ENCODE assay signal across 28 cellular contexts in genomic region chr1:214330715-214331114, GRCh38.
"Had no signal": no experiment of that assay in that cellular context is flagged by ENCODE, and none has a peak within 500 bp of the region (broad histone marks: within the 10 kb centered on the region; RNA-seq: fewer than 3 reads in every experiment).

No MANE protein-coding gene starts in this region.

- H3K4me3 ChIP-seq: body of pancreas, cardiac muscle cell, esophagus muscularis mucosa, hepatocyte, lower lobe of right lung, sigmoid colon, tibial nerve had no signal

- H3K27ac ChIP-seq: body of pancreas, cardiac muscle cell, esophagus muscularis mucosa, hepatocyte, lower lobe of right lung, sigmoid colon, tibial nerve had no signal

- H3K4me1 ChIP-seq: body of pancreas, lower lobe of right lung had no signal

- H3K9me3 ChIP-seq: body of pancreas, esophagus muscularis mucosa, lower lobe of right lung, sigmoid colon, tibial nerve had no signal

- H3K27me3 Mint-ChIP-seq: activated CD4-positive, alpha-beta T cell treated with anti-CD3 and anti-CD28 coated beads for 36 hours; activated CD8-positive, alpha-beta memory T cell treated with anti-CD3 and anti-CD28 coated beads, Interleukin-2, amount 10 ng/mL, durations not matched to agents 7 days and 5 days; effector memory CD8-positive, alpha-beta T cell; natural killer cell treated with Interleukin-12 subunit alpha and Interleukin-12 subunit beta and Interleukin-15 and Interleukin-18, amount 100 ng/mL, for 72 hours; stimulated activated memory B cell treated with anti-CD40 and anti-IgM and Interleukin-4, amounts not matched to agents 10 μg/mL and 1 μg/mL and 100 μg/mL, for 72 hours; stimulated activated naive CD8-positive, alpha-beta T cell treated with anti-CD3 and anti-CD28 coated beads, Interleukin-15, amount 100 ng/mL, for 72 hours had no signal

- H3K27me3 ChIP-seq: body of pancreas, cardiac muscle cell, esophagus muscularis mucosa, hepatocyte, sigmoid colon, tibial nerve had no signal

- H3K4me1 Mint-ChIP-seq: stimulated activated naive CD8-positive, alpha-beta T cell treated with anti-CD3 and anti-CD28 coated beads, Interleukin-15, amount 100 ng/mL, for 72 hours had no signal

- DNase-seq: activated CD4-positive, alpha-beta T cell treated with anti-CD3 and anti-CD28 coated beads for 36 hours; activated CD4-positive, CD25-positive, alpha-beta regulatory T cell; activated CD8-positive, alpha-beta memory T cell treated with anti-CD3 and anti-CD28 coated beads, Interleukin-2, amount 10 ng/mL, durations not matched to agents 7 days and 5 days; activated CD8-positive, alpha-beta T cell treated with anti-CD3 and anti-CD28 coated beads, Interleukin-2, amount 10 ng/mL, durations not matched to agents 7 days and 5 days; activated T-cell treated with anti-CD3 and anti-CD28 coated beads, Interleukin-2, amount 50 U/mL, for 48 hours; cortex of kidney; effector memory CD8-positive, alpha-beta T cell; kidney; lower lobe of right lung; mesenchymal stem cell; posterior cingulate gyrus; sigmoid colon; small intestine; stimulated activated CD4-positive, alpha-beta T cell treated with anti-CD3 and anti-CD28 coated beads, Interleukin-1b, Interleukin-23, amount 100 ng/mL, for 48 hours; stimulated activated CD4-positive, alpha-beta T cell treated with anti-CD3 and anti-CD28 coated beads, Interleukin-4, amount 100 ng/mL, for 4 hours; stimulated activated CD8-positive, alpha-beta memory T cell treated with anti-CD3 and anti-CD28 coated beads, Interleukin-4, amount 100 ng/mL, for 48 hours; stimulated activated naive CD8-positive, alpha-beta T cell treated with anti-CD3 and anti-CD28 coated beads, Interleukin-15, amount 100 ng/mL, for 72 hours; T-helper 1 cell had no signal

- H3K9me3 Mint-ChIP-seq: activated naive CD4-positive, alpha-beta T cell treated with anti-CD3 and anti-CD28 coated beads, Interleukin-2, amount 50 U/mL, for 72 hours; activated T-helper 2 cell treated with anti-CD3 and anti-CD28 coated beads, Interferon-gamma antibody, Interleukin-2, Interleukin-4, amounts not matched to agents 10 μg/mL and 5 μg/mL and 100 μg/mL, durations not matched to agents 14 hours and 24 hours and 36 hours; effector memory CD8-positive, alpha-beta T cell; natural killer cell treated with Interleukin-12 subunit alpha and Interleukin-12 subunit beta and Interleukin-15 and Interleukin-18, amount 100 ng/mL, for 72 hours; stimulated activated memory B cell treated with anti-CD40 and anti-IgM and Interleukin-4, amounts not matched to agents 10 μg/mL and 1 μg/mL and 100 μg/mL, for 72 hours; stimulated activated naive CD8-positive, alpha-beta T cell treated with anti-CD3 and anti-CD28 coated beads, Interleukin-15, amount 100 ng/mL, for 72 hours; T-helper 2 cell treated with Interferon-gamma antibody and Interleukin-4, amounts not matched to agents 5 μg/mL and 100 μg/mL, for 36 hours had no signal

- ATAC-seq: activated CD4-positive, alpha-beta T cell treated with anti-CD3 and anti-CD28 coated beads for 36 hours; activated CD8-positive, alpha-beta memory T cell treated with anti-CD3 and anti-CD28 coated beads, Interleukin-2, amount 10 ng/mL, durations not matched to agents 7 days and 5 days; activated CD8-positive, alpha-beta T cell treated with anti-CD3 and anti-CD28 coated beads, Interleukin-2, amount 10 ng/mL, durations not matched to agents 7 days and 5 days; activated naive CD4-positive, alpha-beta T cell treated with anti-CD3 and anti-CD28 coated beads, Interleukin-2, amount 50 U/mL, for 72 hours; body of pancreas; effector memory CD8-positive, alpha-beta T cell; lower lobe of right lung; natural killer cell treated with Interleukin-12 subunit alpha and Interleukin-12 subunit beta and Interleukin-15 and Interleukin-18, amount 100 ng/mL, for 72 hours; stimulated activated memory B cell treated with anti-CD40 and anti-IgM and Interleukin-4, amounts not matched to agents 10 μg/mL and 1 μg/mL and 100 μg/mL, for 72 hours; stimulated activated naive CD8-positive, alpha-beta T cell treated with anti-CD3 and anti-CD28 coated beads, Interleukin-15, amount 100 ng/mL, for 72 hours had no signal

- H3K36me3 Mint-ChIP-seq: activated CD8-positive, alpha-beta memory T cell treated with anti-CD3 and anti-CD28 coated beads, Interleukin-2, amount 10 ng/mL, durations not matched to agents 7 days and 5 days; natural killer cell treated with Interleukin-12 subunit alpha and Interleukin-12 subunit beta and Interleukin-15 and Interleukin-18, amount 100 ng/mL, for 72 hours had no signal

- H3K4me3 Mint-ChIP-seq: activated CD4-positive, alpha-beta T cell treated with anti-CD3 and anti-CD28 coated beads for 36 hours; activated CD8-positive, alpha-beta memory T cell treated with anti-CD3 and anti-CD28 coated beads, Interleukin-2, amount 10 ng/mL, durations not matched to agents 7 days and 5 days; activated CD8-positive, alpha-beta T cell treated with anti-CD3 and anti-CD28 coated beads, Interleukin-2, amount 10 ng/mL, durations not matched to agents 7 days and 5 days; effector memory CD8-positive, alpha-beta T cell; natural killer cell treated with Interleukin-12 subunit alpha and Interleukin-12 subunit beta and Interleukin-15 and Interleukin-18, amount 100 ng/mL, for 72 hours; stimulated activated memory B cell treated with anti-CD40 and anti-IgM and Interleukin-4, amounts not matched to agents 10 μg/mL and 1 μg/mL and 100 μg/mL, for 72 hours; stimulated activated naive CD8-positive, alpha-beta T cell treated with anti-CD3 and anti-CD28 coated beads, Interleukin-15, amount 100 ng/mL, for 72 hours; T-helper 2 cell treated with Interferon-gamma antibody and Interleukin-4, amounts not matched to agents 5 μg/mL and 100 μg/mL, for 36 hours had no signal

- H3K36me3 ChIP-seq: cardiac muscle cell had no signal

- H3K27ac Mint-ChIP-seq: activated CD4-positive, alpha-beta T cell treated with anti-CD3 and anti-CD28 coated beads for 36 hours; activated CD8-positive, alpha-beta memory T cell treated with anti-CD3 and anti-CD28 coated beads, Interleukin-2, amount 10 ng/mL, durations not matched to agents 7 days and 5 days; activated CD8-positive, alpha-beta T cell treated with anti-CD3 and anti-CD28 coated beads, Interleukin-2, amount 10 ng/mL, durations not matched to agents 7 days and 5 days; activated naive CD4-positive, alpha-beta T cell treated with anti-CD3 and anti-CD28 coated beads, Interleukin-2, amount 50 U/mL, for 72 hours; activated T-helper 2 cell treated with anti-CD3 and anti-CD28 coated beads, Interferon-gamma antibody, Interleukin-2, Interleukin-4, amounts not matched to agents 10 μg/mL and 5 μg/mL and 100 μg/mL, durations not matched to agents 14 hours and 24 hours and 36 hours; effector memory CD8-positive, alpha-beta T cell; natural killer cell treated with Interleukin-12 subunit alpha and Interleukin-12 subunit beta and Interleukin-15 and Interleukin-18, amount 100 ng/mL, for 72 hours; stimulated activated memory B cell treated with anti-CD40 and anti-IgM and Interleukin-4, amounts not matched to agents 10 μg/mL and 1 μg/mL and 100 μg/mL, for 72 hours; stimulated activated naive CD8-positive, alpha-beta T cell treated with anti-CD3 and anti-CD28 coated beads, Interleukin-15, amount 100 ng/mL, for 72 hours; T-helper 2 cell treated with Interferon-gamma antibody and Interleukin-4, amounts not matched to agents 5 μg/mL and 100 μg/mL, for 36 hours had no signal
